8 cellular contexts compared by ENCODE assay signal in genomic region chr19:9435279-9436268, GRCh38. TPM values are rescaled to one million over a fixed set of nuclear protein-coding genes. Genes with fewer than 3 reads are reported as not detected.
DNase-seq lines count a peak whose midpoint lies in the region; ATAC-seq, FAIRE-seq and TF ChIP-seq lines count a peak whose summit lies in the region.

ZNF266 (minus strand) TSS chr19:9435573; CDS start chr19:9420089, 15,484 bp downstream.

- FAIRE-seq in HTR-8/SVneo (lab: Jason Lieb, UNC) = peak; percentile 78

- no peaks in the 10 kb centered on the region for H3K4me1 ChIP-seq in endodermal cell (ENCODE audit: control insufficient read depth, insufficient read depth, low read length)

- H3K4me3 ChIP-seq in endodermal cell (ENCODE audit: low read length) = peak within 1 kb of the TSS; percentile 95

- peak within 1 kb of the TSS; percentile 97 for H3K27ac Mint-ChIP-seq in endodermal cell

- H3K9me3 ChIP-seq in endodermal cell (ENCODE audit: control insufficient read depth, low read length) = peaks cover 25% of the 10 kb centered on the region

- ATAC-seq in GM21360 (IDR thresholded peaks at IDR 0.05; ENCODE audit: unreplicated experiment) = peak; percentile 82

- 20 to 23% methylated on average over 31 to 56 of the region's 56 CpGs for WGBS in endodermal cell (ENCODE audit: insufficient coverage in 1 of 2, insufficient read length in 1 of 2), 2 experiments

- H3K4me3 Mint-ChIP-seq in endodermal cell = peak within 1 kb of the TSS; percentile 93

- no peaks in the 10 kb centered on the region for H3K27me3 ChIP-seq in endodermal cell (ENCODE audit: control insufficient read depth, insufficient read depth, low read length, poor library complexity, severe bottlenecking)

- peak within 1 kb of the TSS; percentile 86 for H3K9ac ChIP-seq in endodermal cell (ENCODE audit: extremely low read depth, low read length, poor library complexity, severe bottlenecking)

- peaks cover 55% of the 10 kb centered on the region for H3K36me3 Mint-ChIP-seq in endodermal cell (ENCODE audit: low read depth)

- H3K4me1 Mint-ChIP-seq in endodermal cell = peaks cover 4% of the 10 kb centered on the region

- H3K36me3 ChIP-seq in endodermal cell (ENCODE audit: control insufficient read depth, insufficient read depth, low read length) = peaks cover 32% of the 10 kb centered on the region

- peak within 1 kb of the TSS; percentile 53 for H3K27ac ChIP-seq in endodermal cell (ENCODE audit: low read depth, low read length)

- H3K9me3 Mint-ChIP-seq in endodermal cell = peaks cover 45% of the 10 kb centered on the region

- H3K27me3 Mint-ChIP-seq in endodermal cell (ENCODE audit: insufficient read depth) = no peaks in the 10 kb centered on the region

- DNase-seq in COR-L47 (lab: John Stamatoyannopoulos, UW) = peak; percentile 86
- DNase-seq in HTR-8/SVneo (ENCODE audit: insufficient read length, low spot score) = peak; percentile 95
- peak; percentile 91 for DNase-seq in NOMO-1 treated with DMSO at 0.1 percent for 48 hours (lab: John Stamatoyannopoulos, UW; ENCODE audit: unreplicated experiment)
- peak; percentile 77 to 91 (median 83) for DNase-seq in activated CD8-positive, alpha-beta memory T cell treated with anti-CD3 and anti-CD28 coated beads for 48 hours (ENCODE audit: low read depth in 2 of 3, low spot score in 2 of 3)
- peak; percentile 96 for DNase-seq in endodermal cell
- peak; percentile 95 for DNase-seq in mesenteric fat pad (ENCODE audit: low spot score)
- DNase-seq in stimulated activated CD8-positive, alpha-beta memory T cell treated with anti-CD3 and anti-CD28 coated beads, Interleukin-15, amount 100 ng/mL, for 24 hours (ENCODE audit: low read depth) = peak; percentile 83

- peak; percentile 68 for TF ChIP-seq CTCF in endodermal cell (conservative IDR thresholded peaks at IDR 0.05)

RNA-seq across cellular contexts. Expression of gene ZNF266, which starts in this region (rescaled TPM):
- total RNA-seq in endodermal cell (10 to 100 TPM; 19.7 to 24.6 TPM), mesenteric fat pad (14.0 TPM)
- 26.1 TPM for polyA plus RNA-seq in endodermal cell (2013, experiment 1 of 2)
- 25.4 TPM for polyA plus RNA-seq in endodermal cell (2013, experiment 2 of 2)

Comparison
In these comparisons a context has a peak if more than half of its experiments do, and no peak if none do; other contexts are left out.
1. Peak in every context shown above with its lines: DNase-seq, ATAC-seq, H3K4me3 ChIP-seq and H3K27ac ChIP-seq.